ENCODE assay signal across 8 cellular contexts in the genomic region with DNA sequence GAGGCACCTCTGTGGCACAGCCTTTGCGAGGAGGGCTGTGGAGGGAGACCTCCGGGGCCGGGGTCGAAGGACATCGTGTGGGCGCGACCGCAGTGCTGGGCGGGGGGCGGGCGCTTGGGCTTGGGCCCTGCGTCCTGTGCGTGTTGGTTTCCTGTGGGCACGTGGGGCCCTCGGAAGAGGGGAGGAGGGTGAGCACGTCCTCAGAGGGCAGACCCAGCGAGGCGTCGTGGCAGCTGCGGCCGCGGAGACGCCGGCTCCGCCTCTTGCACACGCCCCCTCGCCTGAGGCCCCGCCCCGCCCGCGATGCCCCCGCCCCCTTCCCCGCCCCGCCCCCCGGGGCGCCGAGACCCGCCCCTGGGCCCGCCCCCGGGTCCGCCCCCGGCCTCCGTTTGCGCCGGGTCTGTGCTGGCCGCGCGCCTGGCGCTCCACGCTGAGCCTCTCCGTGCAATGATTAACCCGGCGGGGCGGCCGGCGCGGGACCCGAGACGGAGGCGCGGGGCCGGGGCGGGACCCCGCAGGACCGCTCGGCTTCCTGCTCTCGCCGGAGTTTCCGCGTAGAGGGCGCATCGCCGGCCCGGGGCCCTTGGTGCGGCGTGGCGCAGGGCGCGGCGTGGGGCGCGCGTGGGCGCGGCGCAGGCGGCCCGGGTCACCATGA. TPM values are rescaled to one million over a fixed set of nuclear protein-coding genes. Genes with fewer than 3 reads are reported as not detected.
A peak's percentile ranks its signal among the peaks of the same experiment; 100 is the strongest.
DNase-seq lines count a peak whose midpoint lies in the region; ATAC-seq and TF ChIP-seq lines count a peak whose summit lies in the region.

A gene with protein sequence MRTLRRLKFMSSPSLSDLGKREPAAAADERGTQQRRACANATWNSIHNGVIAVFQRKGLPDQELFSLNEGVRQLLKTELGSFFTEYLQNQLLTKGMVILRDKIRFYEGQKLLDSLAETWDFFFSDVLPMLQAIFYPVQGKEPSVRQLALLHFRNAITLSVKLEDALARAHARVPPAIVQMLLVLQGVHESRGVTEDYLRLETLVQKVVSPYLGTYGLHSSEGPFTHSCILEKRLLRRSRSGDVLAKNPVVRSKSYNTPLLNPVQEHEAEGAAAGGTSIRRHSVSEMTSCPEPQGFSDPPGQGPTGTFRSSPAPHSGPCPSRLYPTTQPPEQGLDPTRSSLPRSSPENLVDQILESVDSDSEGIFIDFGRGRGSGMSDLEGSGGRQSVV (plus strand): TSS at position 381 of the 655 bp plus-strand sequence. CDS start 271 bp downstream, at position 652.

- peak within 1 kb of the TSS; percentile 75 for H3K4me3 ChIP-seq in suprapubic skin

- TF ChIP-seq POLR2A in GM19099 (IDR thresholded peaks at IDR 0.05; ENCODE audit: extremely low read depth, insufficient read length, low read depth), result peak; percentile 44
- TF ChIP-seq POLR2A in Raji (IDR thresholded peaks at IDR 0.05; ENCODE audit: insufficient read depth, low read depth, low read length), result peak; percentile 42
- no peak for TF ChIP-seq POLR2A in suprapubic skin (IDR thresholded peaks at IDR 0.05)

- H3K4me1 ChIP-seq in suprapubic skin, result peaks cover 40% of the 10 kb centered on the region

- peak; percentile 50 for ATAC-seq in HG03457 (IDR thresholded peaks at IDR 0.05; ENCODE audit: unreplicated experiment)

- DNase-seq in AG20443 (ENCODE audit: low spot score), result peak; percentile 96
- peak; percentile 92 for DNase-seq in activated effector memory CD4-positive, alpha-beta T cell treated with anti-CD3 and anti-CD28 coated beads, Interleukin-2, amount 50 U/mL, for 16 hours
- DNase-seq in foreskin melanocyte, result peak; percentile 74
- DNase-seq in nucleus accumbens (lab: John Stamatoyannopoulos, UW), result peak in 33 of 56 donors; percentile 4 to 66 (median 32)
- DNase-seq in suprapubic skin (ENCODE audit: low spot score in 2 of 2), result peak; percentile 88 to 89

- H3K36me3 ChIP-seq in suprapubic skin, result no peaks in the 10 kb centered on the region

- TF ChIP-seq EP300 in suprapubic skin (IDR thresholded peaks at IDR 0.05), result no peak

- no peaks in the 10 kb centered on the region for H3K27me3 ChIP-seq in suprapubic skin

- no peaks in the 10 kb centered on the region for H3K9me3 ChIP-seq in suprapubic skin

- WGBS in suprapubic skin, result 0% methylated on average over 3 of the region's 88 CpGs

- H3K27ac ChIP-seq in suprapubic skin, result peak within 1 kb of the TSS; percentile 56

- TF ChIP-seq CTCF in suprapubic skin (IDR thresholded peaks at IDR 0.05), result no peak

RNA-seq across cellular contexts. Expression of the gene that starts here (rescaled TPM):
- 10 to 100 TPM; 14.9 to 25.0 (median 20.4) TPM for total RNA-seq in suprapubic skin

Comparison
In these comparisons a context has a peak if more than half of its experiments do, and no peak if none do; other contexts are left out.
1. Peak in every context shown above with its lines: DNase-seq, ATAC-seq, H3K4me3 ChIP-seq and H3K27ac ChIP-seq.
2. DNase-seq: peak in every context shown above with its lines; median percentile 96 in AG20443; 92 in activated effector memory CD4-positive, alpha-beta T cell treated with anti-CD3 and anti-CD28 coated beads, Interleukin-2, amount 50 U/mL, for 16 hours; 88 in suprapubic skin; 74 in foreskin melanocyte; 32 in nucleus accumbens.
3. POLR2A ChIP-seq: peak in GM19099 (single experiment) and Raji (single experiment); none in suprapubic skin (0 of 2).